Comparison of ENCODE assay signal across 26 cellular contexts in the genomic region with DNA sequence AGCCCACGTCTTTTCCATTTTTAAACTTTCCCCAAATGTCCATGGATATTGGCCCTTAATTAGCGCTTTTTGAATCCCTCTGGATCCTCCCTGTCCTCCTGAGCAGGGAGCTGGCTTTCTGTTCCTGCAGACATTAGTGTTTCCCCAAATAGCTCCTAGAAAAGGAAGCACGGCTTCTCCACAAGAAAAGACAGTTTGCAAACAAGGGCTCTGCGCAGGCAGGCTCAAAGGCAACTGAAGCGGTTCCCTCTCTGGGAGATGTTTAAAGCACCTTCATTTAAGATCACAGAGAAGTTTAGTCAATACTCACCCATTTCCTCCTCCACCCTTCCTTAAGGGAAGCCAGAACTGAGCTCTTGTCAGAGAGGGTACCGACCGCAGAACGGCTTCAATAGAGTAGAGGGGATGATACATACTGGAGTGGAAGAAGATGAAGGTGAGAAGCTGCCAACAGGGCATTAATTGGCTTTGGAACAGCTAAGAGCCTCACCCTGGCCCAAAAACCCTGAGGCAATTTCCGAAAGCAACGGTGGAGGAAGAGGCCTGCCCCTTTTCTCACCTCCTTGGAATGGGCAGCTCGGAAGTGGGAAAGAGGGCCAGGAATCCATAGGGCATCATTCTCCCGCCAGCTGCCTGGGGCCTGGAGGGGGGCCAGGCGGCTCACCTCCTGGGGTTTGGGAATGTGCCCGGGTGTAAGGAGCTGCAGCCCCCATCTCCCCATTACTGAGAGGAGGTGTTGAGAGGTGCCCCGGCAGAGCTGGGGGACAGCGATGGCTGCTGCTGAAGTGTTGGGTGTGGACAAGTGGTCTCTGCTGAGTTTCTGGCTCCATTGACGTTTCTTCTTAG. TPM values are rescaled to one million over a fixed set of nuclear protein-coding genes. Genes with fewer than 3 reads are reported as not detected.
DNase-seq lines count a peak whose midpoint lies in the region; FAIRE-seq and TF ChIP-seq lines count a peak whose summit lies in the region.
"Had no signal": no experiment of that assay in that cellular context is flagged by ENCODE, and none has a peak within 500 bp of the region (broad histone marks: within the 10 kb centered on the region; RNA-seq: fewer than 3 reads in every experiment).

No MANE protein-coding gene starts in this region.

- H3K4me1 ChIP-seq in osteoblast (ENCODE audit: insufficient read depth, low read length), result peaks cover 8% of the 10 kb centered on the region

- no peaks in the 10 kb centered on the region for H3K9me3 ChIP-seq in osteoblast (ENCODE audit: low read depth, low read length)
- H3K9me3 ChIP-seq: BLaER1, ovary, Peyer's patch had no signal

- FAIRE-seq in frontal cortex (lab: Jason Lieb, UNC), result no peak
- FAIRE-seq: astrocyte, GM19239, HepG2 had no signal

- no peak overlapping the region for H3K27ac Mint-ChIP-seq in activated naive CD4-positive, alpha-beta T cell treated with anti-CD3 and anti-CD28 coated beads for 36 hours
- H3K27ac Mint-ChIP-seq: naive B cell; stimulated activated naive B cell treated with anti-CD40 and anti-IgM and Interleukin-4, amounts not matched to agents 10 μg/mL and 1 μg/mL and 100 μg/mL, for 72 hours had no signal

- H3K4me1 Mint-ChIP-seq in activated naive CD4-positive, alpha-beta T cell treated with anti-CD3 and anti-CD28 coated beads for 36 hours (ENCODE audit: low read depth), result peaks cover 60% of the 10 kb centered on the region

- no peaks in the 10 kb centered on the region for H3K36me3 Mint-ChIP-seq in activated naive CD4-positive, alpha-beta T cell treated with anti-CD3 and anti-CD28 coated beads for 36 hours (ENCODE audit: low read depth)
- H3K36me3 Mint-ChIP-seq: immature natural killer cell; stimulated activated naive B cell treated with anti-CD40 and anti-IgM and Interleukin-4, amounts not matched to agents 10 μg/mL and 1 μg/mL and 100 μg/mL, for 72 hours had no signal

- no peaks in the 10 kb centered on the region for H3K36me3 ChIP-seq in osteoblast (ENCODE audit: insufficient read depth, low read length)
- H3K36me3 ChIP-seq: BLaER1, ovary, Peyer's patch had no signal

- peaks cover 37% of the 10 kb centered on the region for H3K27me3 ChIP-seq in osteoblast (ENCODE audit: insufficient read depth, low read length)
- H3K27me3 ChIP-seq: hepatocyte, ovary, Peyer's patch had no signal

- intact Hi-C loops in activated naive CD4-positive, alpha-beta T cell treated with anti-CD3 and anti-CD28 coated beads for 36 hours (cut with micrococcal nuclease), result no loop called here

- H3K4me3 Mint-ChIP-seq in activated naive CD4-positive, alpha-beta T cell treated with anti-CD3 and anti-CD28 coated beads for 36 hours, result no peak overlapping the region
- H3K4me3 Mint-ChIP-seq: immature natural killer cell; naive B cell; stimulated activated naive B cell treated with anti-CD40 and anti-IgM and Interleukin-4, amounts not matched to agents 10 μg/mL and 1 μg/mL and 100 μg/mL, for 72 hours had no signal

- H3K4me2 ChIP-seq in osteoblast (ENCODE audit: insufficient read depth, low read length), result no peak overlapping the region
- H3K4me2 ChIP-seq: BLaER1, hepatocyte, smooth muscle cell had no signal

- POLR2A ChIA-PET in GM10248 (lab: Yijun Ruan, JAX), result no interaction called here

- H3K27me3 Mint-ChIP-seq in activated naive CD4-positive, alpha-beta T cell treated with anti-CD3 and anti-CD28 coated beads for 36 hours (ENCODE audit: low read depth), result peaks cover 26% of the 10 kb centered on the region

- H3K9me3 Mint-ChIP-seq in activated naive CD4-positive, alpha-beta T cell treated with anti-CD3 and anti-CD28 coated beads for 36 hours, result no peaks in the 10 kb centered on the region
- H3K9me3 Mint-ChIP-seq: naive B cell; stimulated activated naive B cell treated with anti-CD40 and anti-IgM and Interleukin-4, amounts not matched to agents 10 μg/mL and 1 μg/mL and 100 μg/mL, for 72 hours had no signal

- H3K27ac ChIP-seq in osteoblast (ENCODE audit: low read depth, low read length), result no peak overlapping the region
- H3K27ac ChIP-seq: BLaER1, hepatocyte, ovary, Peyer's patch had no signal

- peak; percentile 41 for DNase-seq in activated naive CD4-positive, alpha-beta T cell treated with anti-CD3 and anti-CD28 coated beads for 36 hours
- DNase-seq in activated naive CD4-positive, alpha-beta T cell treated with anti-CD3 and anti-CD28 coated beads, Interleukin-2, amount 50 U/mL, for 16 hours, result no peak
- peak; percentile 60 for DNase-seq in G401 (ENCODE audit: low spot score)
- peak; percentile 66 for DNase-seq in central memory CD4-positive, alpha-beta T cell
- peak; percentile 71 for DNase-seq in osteoblast (ENCODE audit: insufficient read length, low spot score, missing footprints)
- DNase-seq in frontal cortex (ENCODE audit: low spot score in 2 of 2), result no peak
- DNase-seq in GM10248 (ENCODE audit: extremely low spot score), result no peak
- no peak for DNase-seq in EL
- DNase-seq: cerebellar nuclear complex; effector CD4-positive, alpha-beta T cell; foreskin fibroblast; immature natural killer cell; mesendoderm; naive B cell; NCI-H187; NCI-H524 treated with DMSO at 0.1 percent for 48 hours; stimulated activated CD4-positive, alpha-beta T cell treated with anti-CD3 and anti-CD28 coated beads, Interleukin-4, amount 100 ng/mL, for 1 hour; stimulated activated naive B cell treated with anti-CD40 and anti-IgM and Interleukin-4, amounts not matched to agents 10 μg/mL and 1 μg/mL and 100 μg/mL, for 72 hours had no signal

- no peak overlapping the region for H2AFZ ChIP-seq in osteoblast (ENCODE audit: low read length)
- H2AFZ ChIP-seq: hepatocyte had no signal

- H3K4me3 ChIP-seq in osteoblast (ENCODE audit: insufficient read depth, low read length), result no peak overlapping the region
- H3K4me3 ChIP-seq: BLaER1, hepatocyte, ovary, Peyer's patch, smooth muscle cell had no signal

- H3K79me2 ChIP-seq in osteoblast (ENCODE audit: insufficient read depth, low read length), result no peaks in the 10 kb centered on the region

- CTCF ChIA-PET in activated naive CD4-positive, alpha-beta T cell treated with anti-CD3 and anti-CD28 coated beads for 36 hours (lab: Charles Lee), result interaction anchor here (0.5 to 2.3 kb wide), 10 partner anchors 12 to 285 kb away, joined by 3 to 9 read pairs (median 4); no protein-coding TSS in a partner anchor
- CTCF ChIA-PET in GM10248 (lab: Yijun Ruan, JAX), result interaction anchor here (0.8 to 1.5 kb wide), 5 partner anchors 16 to 661 kb away, joined by 3 read pairs; no protein-coding TSS in a partner anchor

- in situ Hi-C loops in G401 (cut with HindIII; ENCODE audit: low sequenced_read_pairs), result no loop called here

- H4K20me1 ChIP-seq in osteoblast (ENCODE audit: insufficient read depth, low read length), result no peaks in the 10 kb centered on the region

- TF ChIP-seq CTCF in osteoblast (IDR thresholded peaks at IDR 0.05; ENCODE audit: extremely low read depth, low read depth, low read length), result no peak
- TF ChIP-seq CTCF in GM10248 (IDR thresholded peaks at IDR 0.05; ENCODE audit: control extremely low read depth, extremely low read depth, low read depth, missing control alignments), result no peak

RNA-seq across cellular contexts. Expression of gene EPHB3, which starts 4.9 kb away (rescaled TPM):
- total RNA-seq in activated naive CD4-positive, alpha-beta T cell treated with anti-CD3 and anti-CD28 coated beads for 36 hours, result not detected
- total RNA-seq in G401 (2014; rRNA removed; shearing (Covaris generic)), result 2.8 and 3.9 TPM in 2 replicates
- total RNA-seq in osteoblast (3.6 and 4.1 TPM in 2 replicates), frontal cortex (5.7 TPM)
- total RNA-seq: HepG2 had no signal

Comparison
In these comparisons a context has a peak if more than half of its experiments do, and no peak if none do; other contexts are left out.
1. DNase-seq: peak in activated naive CD4-positive, alpha-beta T cell treated with anti-CD3 and anti-CD28 coated beads for 36 hours (single experiment), G401 (single experiment), central memory CD4-positive, alpha-beta T cell (single experiment) and osteoblast (single experiment); none in activated naive CD4-positive, alpha-beta T cell treated with anti-CD3 and anti-CD28 coated beads, Interleukin-2, amount 50 U/mL, for 16 hours (single experiment), frontal cortex (0 of 2), GM10248 (single experiment) and EL (single experiment).